ENCODE assay signal across 23 cellular contexts in the genomic region with DNA sequence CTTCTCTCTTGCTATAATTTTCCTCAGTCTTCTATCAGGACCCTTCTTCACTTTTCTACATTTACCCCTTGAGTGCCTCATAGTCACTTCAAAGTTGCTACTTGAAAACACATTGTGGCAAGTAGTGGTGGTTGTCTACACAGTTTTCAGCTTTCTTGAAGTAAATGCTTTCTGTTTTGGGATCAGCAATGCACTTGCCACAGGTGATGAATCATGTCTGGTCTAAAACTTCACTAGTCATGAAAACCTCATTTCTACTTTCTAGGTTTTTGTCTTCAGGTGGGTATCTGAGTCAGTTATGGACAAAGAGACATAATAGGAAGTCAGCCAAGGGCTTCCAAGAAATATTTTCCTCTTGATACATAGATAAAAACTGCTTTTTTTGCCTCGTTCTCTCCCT.
DNase-seq lines count a peak whose midpoint lies in the region; ATAC-seq and TF ChIP-seq lines count a peak whose summit lies in the region.
"Had no signal": no experiment of that assay in that cellular context is flagged by ENCODE, and none has a peak within 500 bp of the region (broad histone marks: within the 10 kb centered on the region; RNA-seq: fewer than 3 reads in every experiment).

No MANE protein-coding gene starts in this region.

- no peak for TF ChIP-seq CTCF in osteoblast (IDR thresholded peaks at IDR 0.05; ENCODE audit: extremely low read depth, low read depth, low read length)
- TF ChIP-seq CTCF in GM23338 (conservative IDR thresholded peaks at IDR 0.05; ENCODE audit: low read depth in 2 of 2): no peak
- no peak for TF ChIP-seq CTCF in gastrocnemius medialis (IDR thresholded peaks at IDR 0.05 in 4 of 5, conservative IDR thresholded peaks at IDR 0.05 in 1 of 5)

- no peak overlapping the region for H3K4me3 Mint-ChIP-seq in activated T-helper 17 cell treated with anti-CD3 and anti-CD28 coated beads, Interleukin-2, amount 50 U/mL, for 72 hours
- no peak overlapping the region for H3K4me3 Mint-ChIP-seq in GM23338
- H3K4me3 Mint-ChIP-seq: CD4-positive, alpha-beta memory T cell had no signal

- H3K4me3 ChIP-seq in osteoblast (ENCODE audit: insufficient read depth, low read length): no peak overlapping the region
- H3K4me3 ChIP-seq in GM23338: no peak overlapping the region
- no peak overlapping the region for H3K4me3 ChIP-seq in gastrocnemius medialis
- H3K4me3 ChIP-seq: A549, GM12878 had no signal

- peak; percentile 56 for ATAC-seq in GM21423 (IDR thresholded peaks at IDR 0.05; ENCODE audit: unreplicated experiment)
- ATAC-seq in HG02610 (IDR thresholded peaks at IDR 0.05; ENCODE audit: unreplicated experiment): peak; percentile 92
- ATAC-seq in activated T-helper 17 cell treated with anti-CD3 and anti-CD28 coated beads, Interleukin-2, amount 50 U/mL, for 72 hours (replicated peaks): peak; percentile 72
- no peak for ATAC-seq in GM23338
- ATAC-seq in gastrocnemius medialis: no peak
- ATAC-seq: A549, GM12878 had no signal

- intact Hi-C loops in gastrocnemius medialis (cut with DNase I; ENCODE audit: low total_unique reads): no loop called here

- no peak overlapping the region for H3K27ac Mint-ChIP-seq in activated T-helper 17 cell treated with anti-CD3 and anti-CD28 coated beads, Interleukin-2, amount 50 U/mL, for 72 hours
- no peak overlapping the region for H3K27ac Mint-ChIP-seq in GM23338
- H3K27ac Mint-ChIP-seq: CD4-positive, alpha-beta memory T cell had no signal

- H3K4me1 Mint-ChIP-seq in activated T-helper 17 cell treated with anti-CD3 and anti-CD28 coated beads, Interleukin-2, amount 50 U/mL, for 72 hours: peaks cover 5% of the 10 kb centered on the region
- H3K4me1 Mint-ChIP-seq in GM23338: no peaks in the 10 kb centered on the region
- H3K4me1 Mint-ChIP-seq: CD4-positive, alpha-beta memory T cell had no signal

- no peaks in the 10 kb centered on the region for H3F3A ChIP-seq in GM23338 (replicated peaks; ENCODE audit: low read depth)

- peaks cover 11% of the 10 kb centered on the region for H3K9me3 Mint-ChIP-seq in activated T-helper 17 cell treated with anti-CD3 and anti-CD28 coated beads, Interleukin-2, amount 50 U/mL, for 72 hours
- peaks cover 56% of the 10 kb centered on the region for H3K9me3 Mint-ChIP-seq in GM23338

- H3K27me3 Mint-ChIP-seq in activated T-helper 17 cell treated with anti-CD3 and anti-CD28 coated beads, Interleukin-2, amount 50 U/mL, for 72 hours: no peaks in the 10 kb centered on the region
- H3K27me3 Mint-ChIP-seq in GM23338 (ENCODE audit: insufficient read depth, low read depth, poor library complexity): peaks cover 2% of the 10 kb centered on the region
- H3K27me3 Mint-ChIP-seq: CD4-positive, alpha-beta memory T cell had no signal

- H3K27ac ChIP-seq in osteoblast (ENCODE audit: low read depth, low read length) (no peak overlapping the region), GM23338 (ENCODE audit: low read depth) (no peak overlapping the region), gastrocnemius medialis (no peak overlapping the region)
- H3K27ac ChIP-seq: A549 had no signal

- H3K4me2 ChIP-seq in osteoblast (ENCODE audit: insufficient read depth, low read length): no peak overlapping the region
- H3K4me2 ChIP-seq in GM23338: no peak overlapping the region
- H3K4me2 ChIP-seq: A549, SK-N-SH had no signal

- no peaks in the 10 kb centered on the region for H3K36me3 Mint-ChIP-seq in activated T-helper 17 cell treated with anti-CD3 and anti-CD28 coated beads, Interleukin-2, amount 50 U/mL, for 72 hours (ENCODE audit: low read depth)
- peaks cover 37% of the 10 kb centered on the region for H3K36me3 Mint-ChIP-seq in GM23338 (ENCODE audit: low read depth)
- H3K36me3 Mint-ChIP-seq: CD4-positive, alpha-beta memory T cell had no signal

- in situ Hi-C loops in gastrocnemius medialis (cut with MboI; ENCODE audit: low sequenced_read_pairs in 4 of 4): no loop called here

- peak; percentile 36 for DNase-seq in osteoblast (ENCODE audit: insufficient read length, low spot score, missing footprints)
- no peak for DNase-seq in GM23338 (ENCODE audit: low spot score)
- no peak for DNase-seq in NCI-H1436 treated with DMSO at 0.1 percent for 48 hours (lab: John Stamatoyannopoulos, UW)
- DNase-seq in gastrocnemius medialis: no peak
- DNase-seq: C1 segment of cervical spinal cord; CD4-positive, alpha-beta memory T cell; COR-L47; DMS53; GDM1; Karpas-422; MV-4-11; NCI-H1105; NCI-H146; NCI-H1930; NCI-H2107; NCI-H524; NCI-H748 treated with DMSO at 0.1 percent for 48 hours; SK-N-SH had no signal

- no peaks in the 10 kb centered on the region for H3K9me2 ChIP-seq in GM23338 (ENCODE audit: insufficient read depth)
- H3K9me2 ChIP-seq: SK-N-SH had no signal

- TF ChIP-seq POLR2A in gastrocnemius medialis (IDR thresholded peaks at IDR 0.05): no peak

- no peaks in the 10 kb centered on the region for H4K20me1 ChIP-seq in osteoblast (ENCODE audit: insufficient read depth, low read length)
- H4K20me1 ChIP-seq in GM23338 (replicated peaks; ENCODE audit: insufficient read depth): no peaks in the 10 kb centered on the region

- H3K4me1 ChIP-seq in osteoblast (ENCODE audit: insufficient read depth, low read length) (no peaks in the 10 kb centered on the region), GM23338 (ENCODE audit: insufficient read depth) (no peaks in the 10 kb centered on the region), gastrocnemius medialis (no peaks in the 10 kb centered on the region)
- H3K4me1 ChIP-seq: A549 had no signal

- no peaks in the 10 kb centered on the region for H3K9me3 ChIP-seq in osteoblast (ENCODE audit: low read depth, low read length)
- no peaks in the 10 kb centered on the region for H3K9me3 ChIP-seq in gastrocnemius medialis
- H3K9me3 ChIP-seq: A549, SK-N-SH had no signal

- H3K36me3 ChIP-seq in osteoblast (ENCODE audit: insufficient read depth, low read length): no peaks in the 10 kb centered on the region
- no peaks in the 10 kb centered on the region; the same call in 1 of the 2 replicates for H3K36me3 ChIP-seq in GM23338 (ENCODE audit: insufficient read depth)
- H3K36me3 ChIP-seq in gastrocnemius medialis: no peaks in the 10 kb centered on the region

- no peaks in the 10 kb centered on the region for H3K79me2 ChIP-seq in osteoblast (ENCODE audit: insufficient read depth, low read length)
- no peaks in the 10 kb centered on the region for H3K79me2 ChIP-seq in GM23338 (replicated peaks; ENCODE audit: insufficient read depth)

- H2AFZ ChIP-seq in osteoblast (ENCODE audit: low read length): no peak overlapping the region
- H2AFZ ChIP-seq in GM23338: no peak overlapping the region

- H3K27me3 ChIP-seq in osteoblast (ENCODE audit: insufficient read depth, low read length): no peaks in the 10 kb centered on the region
- H3K27me3 ChIP-seq in GM23338 (ENCODE audit: insufficient read depth): no peaks in the 10 kb centered on the region
- H3K27me3 ChIP-seq in gastrocnemius medialis: no peaks in the 10 kb centered on the region

TF ChIP-seq in GM23338, 12 proteins besides CTCF, POLR2A, EP300 and RAD21:
- TF ChIP-seq ETS1 (IDR thresholded peaks at IDR 0.05) (no peak), EZH2 (IDR thresholded peaks at IDR 0.05; ENCODE audit: low read depth, unreplicated experiment) (no peak), EZH2phosphoT487 (IDR thresholded peaks at IDR 0.05; ENCODE audit: unreplicated experiment) (no peak), REST (IDR thresholded peaks at IDR 0.05; ENCODE audit: unreplicated experiment) (no peak), ZNF114 (CRISPR knock-in tag; IDR thresholded peaks at IDR 0.05) (no peak), POLR2AphosphoS5 (IDR thresholded peaks at IDR 0.05; ENCODE audit: low read depth) (no peak), ZNF331 (CRISPR knock-in tag; IDR thresholded peaks at IDR 0.05; ENCODE audit: low read depth) (no peak), NANOG (IDR thresholded peaks at IDR 0.05; ENCODE audit: borderline replicate concordance) (no peak), JUNB (IDR thresholded peaks at IDR 0.05; ENCODE audit: unreplicated experiment) (no peak)
TF ChIP-seq in GM23338: peak in this region for 0.

Comparison
In these comparisons a context has a peak if more than half of its experiments do, and no peak if none do; other contexts are left out.
1. ATAC-seq: peak in GM21423 (single experiment), HG02610 (single experiment) and activated T-helper 17 cell treated with anti-CD3 and anti-CD28 coated beads, Interleukin-2, amount 50 U/mL, for 72 hours (single experiment); none in GM23338 (single experiment) and gastrocnemius medialis (0 of 2).